In the genomic region with DNA sequence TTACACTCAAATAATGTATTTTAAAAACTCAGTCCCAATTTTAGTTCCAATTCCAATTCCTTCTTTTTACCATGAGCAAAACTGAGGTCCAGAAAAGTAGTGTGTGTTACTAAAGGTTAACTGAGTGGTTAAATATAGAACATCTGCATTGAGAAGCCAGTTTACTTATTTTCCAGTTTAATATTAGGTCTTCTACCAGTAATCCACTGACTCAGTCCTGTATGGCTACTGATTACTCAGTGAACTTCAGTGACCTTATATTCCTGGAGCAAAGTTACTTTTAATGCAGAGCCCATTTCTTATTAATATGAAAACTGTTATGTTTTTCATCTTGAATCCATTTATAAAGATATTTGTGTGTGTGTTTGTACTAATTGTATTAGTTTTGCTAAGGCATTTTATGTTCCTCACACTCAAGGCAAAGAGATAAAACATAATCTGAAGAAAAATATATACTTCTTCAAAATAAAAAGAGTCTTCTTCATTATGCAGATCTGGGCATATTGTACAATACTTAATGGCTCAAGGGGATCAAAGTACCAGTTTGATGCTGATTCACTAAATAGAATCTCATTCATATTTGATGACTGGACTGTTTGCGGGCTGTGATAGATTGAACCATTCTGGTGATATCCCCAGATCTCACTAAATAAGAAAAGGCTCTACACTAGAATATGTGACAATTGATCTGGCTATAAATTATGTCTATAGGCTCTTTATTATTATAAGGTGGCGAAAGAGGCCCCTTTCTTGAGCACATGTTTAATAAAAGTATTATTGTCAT, we compare ENCODE assay signal across 1 cellular context.
A peak's percentile ranks its signal among the peaks of the same experiment; 100 is the strongest.
TF ChIP-seq lines count a peak whose summit lies in the region.

No MANE protein-coding gene starts in this region.

TF ChIP-seq in HepG2, 621 proteins besides CTCF, POLR2A, EP300 and RAD21 (continued from another document):
- TF ChIP-seq, protein P1, sequence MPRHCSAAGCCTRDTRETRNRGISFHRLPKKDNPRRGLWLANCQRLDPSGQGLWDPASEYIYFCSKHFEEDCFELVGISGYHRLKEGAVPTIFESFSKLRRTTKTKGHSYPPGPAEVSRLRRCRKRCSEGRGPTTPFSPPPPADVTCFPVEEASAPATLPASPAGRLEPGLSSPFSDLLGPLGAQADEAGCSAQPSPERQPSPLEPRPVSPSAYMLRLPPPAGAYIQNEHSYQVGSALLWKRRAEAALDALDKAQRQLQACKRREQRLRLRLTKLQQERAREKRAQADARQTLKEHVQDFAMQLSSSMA (CRISPR knock-in tag; IDR thresholded peaks at IDR 0.05): no peak
- TF ChIP-seq ZNF431 (CRISPR knock-in tag; IDR thresholded peaks at IDR 0.05; ENCODE audit: borderline replicate concordance, low read depth) (no peak), MAFF (IDR thresholded peaks at IDR 0.05; ENCODE audit: low read depth, low read length) (peak; percentile 52; the same call in 1 of the 2 replicates)
TF ChIP-seq in HepG2: peak in this region for 2.
